In genomic region chr1:116538527-116538926, GRCh38 we compare ENCODE assay signal across 1 cellular context.
A peak's percentile ranks its signal among the peaks of the same experiment; 100 is the strongest.
TF ChIP-seq lines count a peak whose summit lies in the region.

No MANE protein-coding gene starts in this region.

TF ChIP-seq in HepG2, 621 proteins besides CTCF, POLR2A, EP300 and RAD21 (continued from another document and continues in another):
- no peak for TF ChIP-seq GLMP (CRISPR knock-in tag; IDR thresholded peaks at IDR 0.05; ENCODE audit: borderline replicate concordance)
- TF ChIP-seq ATF3 (CRISPR knock-in tag; IDR thresholded peaks at IDR 0.05): peak; percentile 87
- no peak for TF ChIP-seq MLX (CRISPR knock-in tag; IDR thresholded peaks at IDR 0.05)
- peak; percentile 56; the same call in 1 of the 2 replicates for TF ChIP-seq ZBTB20 (CRISPR knock-in tag; IDR thresholded peaks at IDR 0.05; ENCODE audit: borderline replicate concordance, low read depth)
- no peak for TF ChIP-seq ZNF737 (CRISPR knock-in tag; IDR thresholded peaks at IDR 0.05; ENCODE audit: borderline replicate concordance)
- TF ChIP-seq ZNF775 (CRISPR knock-in tag; IDR thresholded peaks at IDR 0.05; ENCODE audit: borderline replicate concordance): no peak
- TF ChIP-seq DBP (CRISPR knock-in tag; IDR thresholded peaks at IDR 0.05; ENCODE audit: not compliant biosample characterization): no peak
- TF ChIP-seq ZBTB38 (CRISPR knock-in tag; IDR thresholded peaks at IDR 0.05): no peak
- TF ChIP-seq YEATS2 (CRISPR knock-in tag; IDR thresholded peaks at IDR 0.05; ENCODE audit: borderline replicate concordance): peak; percentile 60; the same call in 1 of the 2 replicates
- no peak for TF ChIP-seq SNAPC4 (CRISPR knock-in tag; IDR thresholded peaks at IDR 0.05)
- TF ChIP-seq GMEB1 (CRISPR knock-in tag; IDR thresholded peaks at IDR 0.05; ENCODE audit: borderline replicate concordance): no peak
- TF ChIP-seq RARA (CRISPR knock-in tag; IDR thresholded peaks at IDR 0.05): peak; percentile 66
- TF ChIP-seq CBX2 (IDR thresholded peaks at IDR 0.05; ENCODE audit: low read depth, low read length): no peak
- no peak for TF ChIP-seq CBX2 (CRISPR knock-in tag; IDR thresholded peaks at IDR 0.05; ENCODE audit: low read depth)
- no peak for TF ChIP-seq ZBTB7A (CRISPR knock-in tag; IDR thresholded peaks at IDR 0.05)
- peak; percentile 51; the same call in 1 of the 2 replicates for TF ChIP-seq SALL1 (CRISPR knock-in tag; IDR thresholded peaks at IDR 0.05)
- no peak for TF ChIP-seq HMGXB3 (CRISPR knock-in tag; IDR thresholded peaks at IDR 0.05; ENCODE audit: borderline replicate concordance)
- no peak for TF ChIP-seq ZZZ3 (CRISPR knock-in tag; IDR thresholded peaks at IDR 0.05; ENCODE audit: borderline replicate concordance)
- TF ChIP-seq ZNF207 (IDR thresholded peaks at IDR 0.05; ENCODE audit: borderline replicate concordance): no peak
- no peak for TF ChIP-seq KDM5A (IDR thresholded peaks at IDR 0.05; ENCODE audit: borderline replicate concordance, low read length)
- no peak for TF ChIP-seq ZNF609 (CRISPR knock-in tag; IDR thresholded peaks at IDR 0.05; ENCODE audit: borderline replicate concordance)
- TF ChIP-seq ZNF510 (CRISPR knock-in tag; IDR thresholded peaks at IDR 0.05; ENCODE audit: low read depth): no peak
- no peak for TF ChIP-seq ZBTB46 (CRISPR knock-in tag; IDR thresholded peaks at IDR 0.05; ENCODE audit: borderline replicate concordance)
- no peak for TF ChIP-seq ZNF205 (CRISPR knock-in tag; IDR thresholded peaks at IDR 0.05)
- TF ChIP-seq TFAP4 (IDR thresholded peaks at IDR 0.05; ENCODE audit: borderline replicate concordance, low read depth): 0 out of 2 replicates have a peak, but pooled peaks have one; percentile 16
- no peak for TF ChIP-seq ZNF430 (CRISPR knock-in tag; IDR thresholded peaks at IDR 0.05)
- TF ChIP-seq CENPX (CRISPR knock-in tag; IDR thresholded peaks at IDR 0.05): no peak
- TF ChIP-seq SIX4 (CRISPR knock-in tag; IDR thresholded peaks at IDR 0.05): no peak
- no peak for TF ChIP-seq TFDP1 (CRISPR knock-in tag; IDR thresholded peaks at IDR 0.05; ENCODE audit: borderline replicate concordance)
- no peak for TF ChIP-seq ZC3H13 (CRISPR knock-in tag; IDR thresholded peaks at IDR 0.05)
